Comparison of ENCODE assay signal across 1 cellular context in genomic region chr11:68211546-68211945, GRCh38.
TF ChIP-seq lines count a peak whose summit lies in the region.

No MANE protein-coding gene starts in this region.

TF ChIP-seq in GM12878, 131 proteins besides CTCF, POLR2A, EP300 and RAD21 (continued from another document):
- TF ChIP-seq, protein P1, sequence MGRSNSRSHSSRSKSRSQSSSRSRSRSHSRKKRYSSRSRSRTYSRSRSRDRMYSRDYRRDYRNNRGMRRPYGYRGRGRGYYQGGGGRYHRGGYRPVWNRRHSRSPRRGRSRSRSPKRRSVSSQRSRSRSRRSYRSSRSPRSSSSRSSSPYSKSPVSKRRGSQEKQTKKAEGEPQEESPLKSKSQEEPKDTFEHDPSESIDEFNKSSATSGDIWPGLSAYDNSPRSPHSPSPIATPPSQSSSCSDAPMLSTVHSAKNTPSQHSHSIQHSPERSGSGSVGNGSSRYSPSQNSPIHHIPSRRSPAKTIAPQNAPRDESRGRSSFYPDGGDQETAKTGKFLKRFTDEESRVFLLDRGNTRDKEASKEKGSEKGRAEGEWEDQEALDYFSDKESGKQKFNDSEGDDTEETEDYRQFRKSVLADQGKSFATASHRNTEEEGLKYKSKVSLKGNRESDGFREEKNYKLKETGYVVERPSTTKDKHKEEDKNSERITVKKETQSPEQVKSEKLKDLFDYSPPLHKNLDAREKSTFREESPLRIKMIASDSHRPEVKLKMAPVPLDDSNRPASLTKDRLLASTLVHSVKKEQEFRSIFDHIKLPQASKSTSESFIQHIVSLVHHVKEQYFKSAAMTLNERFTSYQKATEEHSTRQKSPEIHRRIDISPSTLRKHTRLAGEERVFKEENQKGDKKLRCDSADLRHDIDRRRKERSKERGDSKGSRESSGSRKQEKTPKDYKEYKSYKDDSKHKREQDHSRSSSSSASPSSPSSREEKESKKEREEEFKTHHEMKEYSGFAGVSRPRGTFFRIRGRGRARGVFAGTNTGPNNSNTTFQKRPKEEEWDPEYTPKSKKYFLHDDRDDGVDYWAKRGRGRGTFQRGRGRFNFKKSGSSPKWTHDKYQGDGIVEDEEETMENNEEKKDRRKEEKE (IDR thresholded peaks at IDR 0.05), result no peak
- TF ChIP-seq SUPT20H (IDR thresholded peaks at IDR 0.05; ENCODE audit: borderline replicate concordance, control insufficient read depth, low read depth, low read length), result no peak
- no peak for TF ChIP-seq NBN (IDR thresholded peaks at IDR 0.05)
- TF ChIP-seq JUNB (IDR thresholded peaks at IDR 0.05), result no peak
- TF ChIP-seq HDAC6 (IDR thresholded peaks at IDR 0.05; ENCODE audit: unreplicated experiment), result no peak
- no peak for TF ChIP-seq NR2C1 (IDR thresholded peaks at IDR 0.05)
- no peak for TF ChIP-seq NRF1 (conservative IDR thresholded peaks at IDR 0.05; ENCODE audit: low read depth, low read length)
- TF ChIP-seq, protein P2, sequence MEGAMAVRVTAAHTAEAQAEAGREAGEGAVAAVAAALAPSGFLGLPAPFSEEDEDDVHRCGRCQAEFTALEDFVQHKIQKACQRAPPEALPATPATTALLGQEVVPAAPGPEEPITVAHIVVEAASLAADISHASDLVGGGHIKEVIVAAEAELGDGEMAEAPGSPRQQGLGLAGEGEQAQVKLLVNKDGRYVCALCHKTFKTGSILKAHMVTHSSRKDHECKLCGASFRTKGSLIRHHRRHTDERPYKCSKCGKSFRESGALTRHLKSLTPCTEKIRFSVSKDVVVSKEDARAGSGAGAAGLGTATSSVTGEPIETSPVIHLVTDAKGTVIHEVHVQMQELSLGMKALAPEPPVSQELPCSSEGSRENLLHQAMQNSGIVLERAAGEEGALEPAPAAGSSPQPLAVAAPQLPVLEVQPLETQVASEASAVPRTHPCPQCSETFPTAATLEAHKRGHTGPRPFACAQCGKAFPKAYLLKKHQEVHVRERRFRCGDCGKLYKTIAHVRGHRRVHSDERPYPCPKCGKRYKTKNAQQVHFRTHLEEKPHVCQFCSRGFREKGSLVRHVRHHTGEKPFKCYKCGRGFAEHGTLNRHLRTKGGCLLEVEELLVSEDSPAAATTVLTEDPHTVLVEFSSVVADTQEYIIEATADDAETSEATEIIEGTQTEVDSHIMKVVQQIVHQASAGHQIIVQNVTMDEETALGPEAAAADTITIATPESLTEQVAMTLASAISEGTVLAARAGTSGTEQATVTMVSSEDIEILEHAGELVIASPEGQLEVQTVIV (IDR thresholded peaks at IDR 0.05; ENCODE audit: borderline replicate concordance, partially characterized antibody), result no peak
- TF ChIP-seq LARP7 (IDR thresholded peaks at IDR 0.05), result no peak
- TF ChIP-seq ZBTB4 (CRISPR knock-in tag; IDR thresholded peaks at IDR 0.05), result no peak
- TF ChIP-seq, protein P3, sequence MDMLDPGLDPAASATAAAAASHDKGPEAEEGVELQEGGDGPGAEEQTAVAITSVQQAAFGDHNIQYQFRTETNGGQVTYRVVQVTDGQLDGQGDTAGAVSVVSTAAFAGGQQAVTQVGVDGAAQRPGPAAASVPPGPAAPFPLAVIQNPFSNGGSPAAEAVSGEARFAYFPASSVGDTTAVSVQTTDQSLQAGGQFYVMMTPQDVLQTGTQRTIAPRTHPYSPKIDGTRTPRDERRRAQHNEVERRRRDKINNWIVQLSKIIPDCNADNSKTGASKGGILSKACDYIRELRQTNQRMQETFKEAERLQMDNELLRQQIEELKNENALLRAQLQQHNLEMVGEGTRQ (IDR thresholded peaks at IDR 0.05; ENCODE audit: borderline replicate concordance, low read depth, low read length), result no peak
- no peak for TF ChIP-seq STAT3 (IDR thresholded peaks at IDR 0.05; ENCODE audit: low read depth, low read length)
- no peak for TF ChIP-seq ZNF622 (IDR thresholded peaks at IDR 0.05)
- TF ChIP-seq TAF1 (IDR thresholded peaks at IDR 0.05; ENCODE audit: borderline replicate concordance, low read depth, low read length), result no peak
- no peak for TF ChIP-seq MAX (IDR thresholded peaks at IDR 0.05; ENCODE audit: low read depth, low read length)
